24 cellular contexts compared by ENCODE assay signal in genomic region chr1:41652346-41653124, GRCh38.
"Had no signal": no experiment of that assay in that cellular context is flagged by ENCODE, and none has a peak within 500 bp of the region (broad histone marks: within the 10 kb centered on the region; RNA-seq: fewer than 3 reads in every experiment).

No MANE protein-coding gene starts in this region.

- H3K9me3 Mint-ChIP-seq: activated T-cell treated with anti-CD3 and anti-CD28 coated beads, Interleukin-2, amount 50 U/mL, for 72 hours; natural killer cell treated with Interleukin-12 subunit alpha and Interleukin-12 subunit beta and Interleukin-15 and Interleukin-18, amount 100 ng/mL, for 72 hours; WTC11 had no signal

- H3K4me1 ChIP-seq: body of pancreas, colonic mucosa had no signal

- H3K27me3 ChIP-seq: body of pancreas, colonic mucosa, esophagus squamous epithelium, right atrium auricular region had no signal

- H3K27me3 Mint-ChIP-seq: activated CD8-positive, alpha-beta memory T cell treated with anti-CD3 and anti-CD28 coated beads, Interleukin-2, amount 10 ng/mL, durations not matched to agents 7 days and 5 days; natural killer cell treated with Interleukin-12 subunit alpha and Interleukin-12 subunit beta and Interleukin-15 and Interleukin-18, amount 100 ng/mL, for 72 hours had no signal

- FAIRE-seq: endothelial cell of umbilical vein, TTC549 had no signal

- DNase-seq: activated CD4-positive, alpha-beta T cell treated with anti-CD3 and anti-CD28 coated beads for 48 hours; activated CD8-positive, alpha-beta memory T cell treated with anti-CD3 and anti-CD28 coated beads, Interleukin-2, amount 10 ng/mL, durations not matched to agents 7 days and 5 days; activated naive CD4-positive, alpha-beta T cell treated with Interleukin-2 at 50 U/mL for 16 hours; activated T-cell treated with anti-CD3 and anti-CD28 coated beads, Interleukin-2, amount 50 U/mL, for 72 hours; amygdala; body of pancreas; central memory CD4-positive, alpha-beta T cell; colonic mucosa; effector CD4-positive, alpha-beta T cell; esophagus squamous epithelium; mesenchymal stem cell; nucleus accumbens; SHP77 treated with DMSO at 0.1 percent for 48 hours; stimulated activated CD4-positive, alpha-beta T cell treated with anti-CD3 and anti-CD28 coated beads, Interleukin-15, amount 100 ng/mL, for 24 hours; stimulated activated CD4-positive, alpha-beta T cell treated with anti-CD3 and anti-CD28 coated beads, Interleukin-4, amount 100 ng/mL, for 1 hour; stimulated activated naive CD4-positive, alpha-beta T cell; trophoblast cell had no signal

- H3K4me3 ChIP-seq: body of pancreas, colonic mucosa, esophagus squamous epithelium, right atrium auricular region, skin epidermis had no signal

- H3K27ac ChIP-seq: body of pancreas, colonic mucosa, esophagus squamous epithelium, right atrium auricular region, skin epidermis had no signal

- H3K9me3 ChIP-seq: body of pancreas, colonic mucosa, esophagus squamous epithelium, right atrium auricular region had no signal

- H3K36me3 ChIP-seq: colonic mucosa, esophagus squamous epithelium, right atrium auricular region had no signal

- H3K4me3 Mint-ChIP-seq: activated CD8-positive, alpha-beta memory T cell treated with anti-CD3 and anti-CD28 coated beads, Interleukin-2, amount 10 ng/mL, durations not matched to agents 7 days and 5 days; natural killer cell treated with Interleukin-12 subunit alpha and Interleukin-12 subunit beta and Interleukin-15 and Interleukin-18, amount 100 ng/mL, for 72 hours; WTC11 had no signal

- H3K36me3 Mint-ChIP-seq: natural killer cell treated with Interleukin-12 subunit alpha and Interleukin-12 subunit beta and Interleukin-15 and Interleukin-18, amount 100 ng/mL, for 72 hours; WTC11 had no signal

- H3K27ac Mint-ChIP-seq: activated CD8-positive, alpha-beta memory T cell treated with anti-CD3 and anti-CD28 coated beads, Interleukin-2, amount 10 ng/mL, durations not matched to agents 7 days and 5 days; activated T-cell treated with anti-CD3 and anti-CD28 coated beads, Interleukin-2, amount 50 U/mL, for 72 hours; WTC11 had no signal

- ATAC-seq: activated CD8-positive, alpha-beta memory T cell treated with anti-CD3 and anti-CD28 coated beads, Interleukin-2, amount 10 ng/mL, durations not matched to agents 7 days and 5 days; activated T-cell treated with anti-CD3 and anti-CD28 coated beads, Interleukin-2, amount 50 U/mL, for 72 hours; body of pancreas; natural killer cell treated with Interleukin-12 subunit alpha and Interleukin-12 subunit beta and Interleukin-15 and Interleukin-18, amount 100 ng/mL, for 72 hours; SK-N-SH treated with all-trans-retinoic acid at 6 μM for 48 hours; WTC11 had no signal
